Comparison of ENCODE assay signal across 8 cellular contexts in the genomic region with DNA sequence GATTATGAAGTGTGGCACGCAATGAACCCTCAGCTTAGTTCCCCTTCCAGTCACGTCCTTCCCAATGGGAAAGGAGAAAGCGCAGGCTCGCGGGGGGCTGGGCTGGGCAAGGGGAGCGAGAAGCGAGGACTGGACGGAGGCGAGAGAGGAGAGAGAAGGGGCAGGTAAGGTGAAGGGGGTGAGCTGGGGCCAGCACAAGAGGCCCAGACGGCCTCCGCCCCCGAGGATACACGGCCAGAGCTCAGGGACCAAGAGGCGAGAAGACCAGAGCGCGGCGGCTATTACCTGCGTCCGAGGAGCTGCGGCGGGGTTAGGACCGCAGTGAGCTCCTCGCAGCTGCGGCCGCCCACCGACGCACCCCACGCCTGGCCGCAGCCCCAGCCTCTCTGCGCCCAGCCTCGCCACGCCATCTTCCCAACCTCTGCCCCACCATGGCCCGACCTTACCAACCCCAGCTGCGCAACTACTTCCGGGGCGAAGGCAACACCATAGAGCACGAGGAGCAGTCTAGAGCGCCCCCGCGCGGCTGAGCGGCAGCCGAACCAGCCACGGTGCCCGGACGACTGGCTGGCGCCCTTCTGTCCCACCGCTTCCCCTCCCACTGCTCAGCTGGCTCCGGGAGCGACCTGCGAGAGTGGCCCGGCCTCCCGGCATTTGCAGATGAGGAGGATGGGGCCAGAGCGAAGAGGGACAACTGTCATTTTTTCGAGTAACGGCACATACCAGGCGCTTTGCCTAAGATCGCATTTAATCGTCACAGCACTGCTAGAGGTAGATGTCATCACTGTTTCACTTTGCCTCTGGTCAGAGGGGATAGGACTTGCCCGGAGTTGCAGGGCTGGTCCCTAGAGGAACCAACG. TPM values are rescaled to one million over a fixed set of nuclear protein-coding genes. Genes with fewer than 3 reads are reported as not detected.
DNase-seq lines count a peak whose midpoint lies in the region; ATAC-seq and TF ChIP-seq lines count a peak whose summit lies in the region.

A gene with protein sequence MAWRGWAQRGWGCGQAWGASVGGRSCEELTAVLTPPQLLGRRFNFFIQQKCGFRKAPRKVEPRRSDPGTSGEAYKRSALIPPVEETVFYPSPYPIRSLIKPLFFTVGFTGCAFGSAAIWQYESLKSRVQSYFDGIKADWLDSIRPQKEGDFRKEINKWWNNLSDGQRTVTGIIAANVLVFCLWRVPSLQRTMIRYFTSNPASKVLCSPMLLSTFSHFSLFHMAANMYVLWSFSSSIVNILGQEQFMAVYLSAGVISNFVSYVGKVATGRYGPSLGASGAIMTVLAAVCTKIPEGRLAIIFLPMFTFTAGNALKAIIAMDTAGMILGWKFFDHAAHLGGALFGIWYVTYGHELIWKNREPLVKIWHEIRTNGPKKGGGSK (minus strand): TSS at position 444 of the 860 bp plus-strand sequence. CDS start 34 bp downstream, at position 410.

- peak; percentile 96 for DNase-seq in Ammon's horn (ENCODE audit: low spot score)
- DNase-seq in NCI-H446 treated with DMSO at 0.1 percent for 48 hours (lab: John Stamatoyannopoulos, UW), result peak; percentile 86
- peak; percentile 99 for DNase-seq in activated CD4-positive, CD25-positive, alpha-beta regulatory T cell treated with anti-CD3 and anti-CD28 coated beads, Interleukin-2, amount 50 U/mL, for 72 hours
- peak; percentile 92 for DNase-seq in cerebellum (ENCODE audit: low spot score)
- peak; percentile 70 for DNase-seq in kidney epithelial cell (ENCODE audit: low read depth)
- peak; percentile 91 to 95 for DNase-seq in stimulated activated CD4-positive, alpha-beta T cell treated with anti-CD3 and anti-CD28 coated beads, Interleukin-15, amount 100 ng/mL, for 48 hours (ENCODE audit: low read depth in 2 of 2)

- TF ChIP-seq CTCF in kidney epithelial cell (IDR thresholded peaks at IDR 0.05; ENCODE audit: insufficient read depth, low read length, poor library complexity, severe bottlenecking), result peak; percentile 94

- ATAC-seq in GM19043 (IDR thresholded peaks at IDR 0.05; ENCODE audit: low read depth, unreplicated experiment) (peak; percentile 98), HG03378 (IDR thresholded peaks at IDR 0.05; ENCODE audit: unreplicated experiment) (peak; percentile 99)

- peak within 1 kb of the TSS; percentile 57 for H3K4me3 ChIP-seq in kidney epithelial cell (ENCODE audit: low read depth, low read length)

- H3K27me3 ChIP-seq in kidney epithelial cell (ENCODE audit: control insufficient read depth, insufficient read depth, low read length), result no peaks in the 10 kb centered on the region

- no peaks in the 10 kb centered on the region for H3K36me3 ChIP-seq in kidney epithelial cell (ENCODE audit: control insufficient read depth, insufficient read depth, low read length)

RNA-seq across cellular contexts. Expression of the gene that starts here (rescaled TPM):
- total RNA-seq in cerebellum (21.1 TPM), kidney epithelial cell (38.5 and 45.3 TPM in 2 replicates)

Comparison
In these comparisons a context has a peak if more than half of its experiments do, and no peak if none do; other contexts are left out.
1. Peak in every context shown above with its lines: DNase-seq, ATAC-seq and H3K4me3 ChIP-seq.